27 cellular contexts compared by ENCODE assay signal in genomic region chr7:155847821-155848435, GRCh38. TPM values are rescaled to one million over a fixed set of nuclear protein-coding genes. Genes with fewer than 3 reads are reported as not detected.
DNase-seq lines count a peak whose midpoint lies in the region; ATAC-seq, FAIRE-seq and TF ChIP-seq lines count a peak whose summit lies in the region.
"Had no signal": no experiment of that assay in that cellular context is flagged by ENCODE, and none has a peak within 500 bp of the region (broad histone marks: within the 10 kb centered on the region; RNA-seq: fewer than 3 reads in every experiment).

No MANE protein-coding gene starts in this region.

- no peak for TF ChIP-seq RAD21 in HepG2 (CRISPR knock-in tag; IDR thresholded peaks at IDR 0.05)

- WGBS in HepG2 (ENCODE audit: low lambda C conversion rate), result 49% methylated on average over 17 of the region's 18 CpGs
- 62 to 71% (median 68%) methylated on average over 18 of the region's 18 CpGs for WGBS in spleen, 5 donors

- no peak overlapping the region for H3K4me2 ChIP-seq in HepG2 (ENCODE audit: low read depth, low read length)
- H3K4me2 ChIP-seq: GM23338, PC-9 had no signal

- DNase-seq in DMS79 treated with DMSO at 0.1 percent for 48 hours (lab: John Stamatoyannopoulos, UW), result peak; percentile 20
- no peak for DNase-seq in DMS79 (lab: John Stamatoyannopoulos, UW)
- DNase-seq in Panc1 (ENCODE audit: low read depth, low spot score), result no peak
- DNase-seq in HepG2 (ENCODE audit: low spot score), result no peak
- DNase-seq in spleen, result peak; percentile 30
- no peak for DNase-seq in NCI-H1105 treated with DMSO at 0.1 percent for 48 hours (lab: John Stamatoyannopoulos, UW)
- DNase-seq in germinal center (ENCODE audit: low spot score), result no peak
- DNase-seq: ACHN; BE2C; CD4-positive, CD25-positive, alpha-beta regulatory T cell; HFFc6; Karpas-422; NCI-H1092 treated with DMSO at 0.1 percent for 48 hours; NCI-H146; NCI-H1930; NCI-H526 treated with DMSO at 0.1 percent for 48 hours; PC-9; Right ventricle myocardium superior; RPMI8226 had no signal

- no peaks in the 10 kb centered on the region for H3K27me3 ChIP-seq in Panc1 (ENCODE audit: control insufficient read depth, insufficient read depth, low read length)
- H3K27me3 ChIP-seq in HepG2 (ENCODE audit: control insufficient read depth in 1 of 2, insufficient read depth in 2 of 2, low read length in 2 of 2), result peaks cover 6 to 78% of the 10 kb centered on the region in 2 experiments
- peaks cover 0 to 62% (median 0%) of the 10 kb centered on the region in 7 donors for H3K27me3 ChIP-seq in spleen (replicated peaks in 1 of 7)
- H3K27me3 ChIP-seq: BE2C had no signal

- H3K9me3 ChIP-seq in Panc1 (ENCODE audit: control insufficient read depth, insufficient read depth, low read depth, low read length) (no peaks in the 10 kb centered on the region), HepG2 (ENCODE audit: low read length) (no peaks in the 10 kb centered on the region), spleen (no peaks in the 10 kb centered on the region)
- H3K9me3 ChIP-seq: BE2C, HAP-1, SJSA1 had no signal

- H3K79me2 ChIP-seq in HepG2 (ENCODE audit: insufficient read depth, low read length), result no peaks in the 10 kb centered on the region

- ATAC-seq in Panc1 (0 out of 2 replicates have a peak, but pooled peaks have one; percentile 11), HepG2 (no peak), GM21619 (IDR thresholded peaks at IDR 0.05; ENCODE audit: unreplicated experiment) (no peak)
- ATAC-seq: GM23338 had no signal

- H3K4me3 ChIP-seq in Panc1 (ENCODE audit: low read depth in 2 of 2, low read length in 2 of 2) (no peak overlapping the region), HepG2 (replicated peaks in 1 of 3; ENCODE audit: insufficient read depth in 1 of 3, low read depth in 2 of 3, low read length in 3 of 3) (no peak overlapping the region), spleen (no peak overlapping the region)
- H3K4me3 ChIP-seq: GM23338, HAP-1, PC-9, SJSA1 had no signal

- CTCF ChIA-PET in Panc1 (lab: Charles Lee), result no interaction called here
- CTCF ChIA-PET in HepG2 (lab: Yijun Ruan, JAX; ENCODE audit: low intra/inter-chr PET ratio, low total read pairs), result no interaction called here

- intact Hi-C loops in Panc1 (cut with micrococcal nuclease; ENCODE audit: unreplicated experiment), result no loop called here
- intact Hi-C loops in HepG2 (cut with micrococcal nuclease; ENCODE audit: unreplicated experiment), result no loop called here
- intact Hi-C loops in spleen (cut with DNase I; ENCODE audit: low total_unique reads), result no loop called here

- H2AFZ ChIP-seq in HepG2 (ENCODE audit: low read length), result no peak overlapping the region
- H2AFZ ChIP-seq: GM23338, PC-9 had no signal

- TF ChIP-seq EP300 in HepG2 (IDR thresholded peaks at IDR 0.05; ENCODE audit: low read depth in 2 of 2, low read length in 2 of 2) (no peak), HepG2 (CRISPR knock-in tag; IDR thresholded peaks at IDR 0.05; ENCODE audit: borderline replicate concordance) (no peak)

- no peaks in the 10 kb centered on the region for H4K20me1 ChIP-seq in HepG2 (ENCODE audit: insufficient read depth, low read length)

- no peak overlapping the region for H3K9ac ChIP-seq in HepG2 (ENCODE audit: insufficient read depth, low read depth, low read length)

- POLR2A ChIA-PET in Panc1 (lab: Charles Lee), result no interaction called here
- POLR2A ChIA-PET in HepG2 (lab: Yijun Ruan, JAX), result no interaction called here

- in situ Hi-C loops in Panc1 (cut with HindIII; ENCODE audit: low pct_unique_long_range_greater_than_20kb, low sequenced_read_pairs) (no loop called here), HepG2 (cut with HindIII; ENCODE audit: extremely low pct_ligation_motif_present, low pct_unique_long_range_greater_than_20kb) (no loop called here)

- H3K27ac ChIP-seq in Panc1 (ENCODE audit: low read length) (no peak overlapping the region), HepG2 (ENCODE audit: extremely low read length, insufficient read depth, low read length) (no peak overlapping the region), spleen (no peak overlapping the region)
- H3K27ac ChIP-seq: 22Rv1, PC-9, SJSA1 had no signal

- H3K4me1 ChIP-seq in Panc1 (ENCODE audit: control insufficient read depth, insufficient read depth, low read length) (no peaks in the 10 kb centered on the region), HepG2 (ENCODE audit: insufficient read depth, low read length) (peaks cover 15% of the 10 kb centered on the region), spleen (no peaks in the 10 kb centered on the region)
- H3K4me1 ChIP-seq: BE2C, HAP-1, SJSA1 had no signal

- no peak for TF ChIP-seq POLR2A in HepG2 (IDR thresholded peaks at IDR 0.05; ENCODE audit: insufficient read depth in 1 of 2, low read depth in 2 of 2, low read length in 2 of 2)
- TF ChIP-seq POLR2A in spleen (IDR thresholded peaks at IDR 0.05), result no peak

- H3K36me3 ChIP-seq in Panc1 (ENCODE audit: control insufficient read depth, insufficient read depth, low read length) (no peaks in the 10 kb centered on the region), HepG2 (replicated peaks in 1 of 2; ENCODE audit: control insufficient read depth in 1 of 2, insufficient read depth in 2 of 2, low read length in 2 of 2) (no peaks in the 10 kb centered on the region), spleen (no peaks in the 10 kb centered on the region)
- H3K36me3 ChIP-seq: BE2C, HAP-1, SJSA1 had no signal

- TF ChIP-seq CTCF in Panc1 (IDR thresholded peaks at IDR 0.05) (no peak), HepG2 (CRISPR knock-in tag; IDR thresholded peaks at IDR 0.05) (no peak), spleen (IDR thresholded peaks at IDR 0.05 in 8 of 11, conservative IDR thresholded peaks at IDR 0.05 in 3 of 11) (no peak)

- no peak for FAIRE-seq in HepG2 (lab: Jason Lieb, UNC)
- FAIRE-seq: D721Med, G401.6 had no signal

- BruUV-seq in Panc1 (replicated peaks; lab: Mats Ljungman, UMichigan), result no TSS peak
- no TSS peak for BruUV-seq in HepG2 (replicated peaks; lab: Mats Ljungman, UMichigan)

TF ChIP-seq in HepG2, 621 proteins besides CTCF, POLR2A, EP300 and RAD21:
- TF ChIP-seq FOXA3 (CRISPR knock-in tag; IDR thresholded peaks at IDR 0.05) (no peak), FOXO4 (CRISPR knock-in tag; conservative IDR thresholded peaks at IDR 0.05) (no peak), HNRNPK (IDR thresholded peaks at IDR 0.05; ENCODE audit: low read depth, low read length, poor library complexity, severe bottlenecking) (peak; percentile 37), ZNF615 (CRISPR knock-in tag; IDR thresholded peaks at IDR 0.05; ENCODE audit: borderline replicate concordance) (no peak), SALL1 (CRISPR knock-in tag; IDR thresholded peaks at IDR 0.05) (no peak)

RNA-seq across cellular contexts. Expression of gene SHH, which starts 35.7 kb away (rescaled TPM):
- total RNA-seq in Panc1 (2021; ENCODE audit: unreplicated experiment), result 22.9 TPM
- polyA plus RNA-seq in Panc1 (2012; ENCODE audit: insufficient read length), result 23.4 TPM
- total RNA-seq in HepG2 (2016; rRNA removed; fragmentation: Illumina TruSeq; extraction: Trizol), result 1.7 and 1.9 TPM in 2 replicates
- 0.10 and 0.53 TPM in 2 replicates for total RNA-seq in HepG2 (2016; cell fraction: cytosol; rRNA removed; fragmentation: Illumina TruSeq; extraction: Trizol; ENCODE audit: low read depth)
- 1.3 and 2.2 TPM in 2 replicates for total RNA-seq in HepG2 (2016; cell fraction: insoluble cytoplasmic fraction; rRNA removed; fragmentation: Illumina TruSeq; extraction: Trizol)
- 0.80 and 1.6 TPM in 2 replicates for total RNA-seq in HepG2 (2016; cell fraction: membrane; rRNA removed; fragmentation: Illumina TruSeq; extraction: Trizol)
- total RNA-seq in HepG2 (2016; cell fraction: nucleus; rRNA removed; fragmentation: Illumina TruSeq; extraction: Trizol), result 1.3 TPM in 2 replicates
- polyA plus RNA-seq in HepG2 (2011; rRNA removed), result 3.4 and 4.9 TPM in 2 replicates
- 1.9 and 3.3 TPM in 2 replicates for polyA plus RNA-seq in HepG2 (2011; cell fraction: cytosol; rRNA removed)
- polyA plus RNA-seq in HepG2 (2011; cell fraction: nucleus; rRNA removed), result 12.2 and 16.4 TPM in 2 replicates
- polyA plus RNA-seq in HepG2 (2012), result 3.5 and 6.3 TPM in 2 replicates
- polyA plus RNA-seq in HepG2 (2016; cell fraction: cytosol; fragmentation: Illumina TruSeq; extraction: Trizol; ENCODE audit: low read depth), result 0.17 TPM in 2 replicates
- polyA plus RNA-seq in HepG2 (2016; cell fraction: insoluble cytoplasmic fraction; fragmentation: Illumina TruSeq; extraction: Trizol; ENCODE audit: low read depth), result 1.8 and 2.1 TPM in 2 replicates
- polyA plus RNA-seq in HepG2 (2016; cell fraction: membrane; fragmentation: Illumina TruSeq; extraction: Trizol; ENCODE audit: low read depth), result 0.12 and 0.47 TPM in 2 replicates
- polyA plus RNA-seq in HepG2 (2016; cell fraction: nucleus; fragmentation: Illumina TruSeq; extraction: Trizol; ENCODE audit: insufficient read depth, low read depth), result 3.9 and 4.1 TPM in 2 replicates
- 9.0 TPM in 1 of 2 replicates, not detected in the other for polyA minus RNA-seq in HepG2 (2011; rRNA and poly(A)+ RNA removed; ENCODE audit: low replicate concordance)
- 4.0 and 5.5 TPM in 2 replicates for polyA minus RNA-seq in HepG2 (2011; cell fraction: cytosol; rRNA and poly(A)+ RNA removed)
- polyA minus RNA-seq in HepG2 (2011; cell fraction: nucleus; rRNA and poly(A)+ RNA removed), result 4.5 and 5.2 TPM in 2 replicates
- not detected for total RNA-seq in spleen
- not detected for polyA plus RNA-seq in spleen
- total RNA-seq: CD4-positive, CD25-positive, alpha-beta regulatory T cell; GM23338; HFFc6; PC-9; Right ventricle myocardium superior; SJSA1 had no signal
- polyA plus RNA-seq: GM23338, IgD-negative memory B cell had no signal

Comparison
In these comparisons a context has a peak if more than half of its experiments do, and no peak if none do; other contexts are left out.
1. DNase-seq: peak in DMS79 treated with DMSO at 0.1 percent for 48 hours (single experiment) and spleen (single experiment); none in DMS79 (single experiment), Panc1 (single experiment), HepG2 (single experiment), NCI-H1105 treated with DMSO at 0.1 percent for 48 hours (single experiment) and germinal center (single experiment).